In genomic region chr2:174067815-174068214, GRCh38 we compare ENCODE assay signal across 1 cellular context.
TF ChIP-seq lines count a peak whose summit lies in the region.

No MANE protein-coding gene starts in this region.

TF ChIP-seq in K562, 482 proteins besides CTCF, POLR2A, EP300 and RAD21 (continued from another document):
- no peak for TF ChIP-seq MAFG (tag; conservative IDR thresholded peaks at IDR 0.05)
